In genomic region chr17:2959371-2960130, GRCh38 we compare ENCODE assay signal across 14 cellular contexts.
A peak's percentile ranks its signal among the peaks of the same experiment; 100 is the strongest.
DNase-seq lines count a peak whose midpoint lies in the region; ATAC-seq, FAIRE-seq and TF ChIP-seq lines count a peak whose summit lies in the region.
"Had no signal": no experiment of that assay in that cellular context is flagged by ENCODE, and none has a peak within 500 bp of the region (broad histone marks: within the 10 kb centered on the region; RNA-seq: fewer than 3 reads in every experiment).

No MANE protein-coding gene starts in this region.

- TSS peak; percentile 35 for BruUV-seq in PC-3 (replicated peaks; lab: Mats Ljungman, UMichigan)

- CTCF ChIA-PET in PC-3 (lab: Charles Lee), result no interaction called here

- H3K9ac ChIP-seq in PC-3 (ENCODE audit: low read length) (peak overlapping the region; percentile 58), endodermal cell (ENCODE audit: extremely low read depth, low read length, poor library complexity, severe bottlenecking) (no peak overlapping the region)

- H2AFZ ChIP-seq in PC-3 (ENCODE audit: low read length), result no peak overlapping the region

- 90 to 94% methylated on average over 16 to 19 of the region's 19 CpGs for WGBS in endodermal cell (ENCODE audit: insufficient coverage in 1 of 2, insufficient read length in 1 of 2), 2 experiments
- 95 to 96% methylated on average over 19 of the region's 19 CpGs for WGBS in pancreas, 2 donors

- peak overlapping the region; percentile 41 for H3K4me2 ChIP-seq in PC-3 (ENCODE audit: low read length)

- FAIRE-seq in pancreas (lab: Jason Lieb, UNC), result no peak

- H3K9me2 ChIP-seq in PC-3 (replicated peaks; ENCODE audit: low read length), result no peaks in the 10 kb centered on the region

- peaks cover 19% of the 10 kb centered on the region for H3K4me1 Mint-ChIP-seq in endodermal cell

- POLR2A ChIA-PET in PC-3 (lab: Charles Lee; ENCODE audit: unreplicated experiment), result no interaction called here

- H3F3A ChIP-seq in PC-3 (ENCODE audit: low read length, unreplicated experiment), result peaks cover 5% of the 10 kb centered on the region

- H3K9me3 ChIP-seq in PC-3 (ENCODE audit: low read length) (no peaks in the 10 kb centered on the region), endodermal cell (ENCODE audit: control insufficient read depth, low read length) (no peaks in the 10 kb centered on the region), pancreas (no peaks in the 10 kb centered on the region)

- no peak for TF ChIP-seq CTCF in C4-2B (conservative IDR thresholded peaks at IDR 0.05)
- no peak for TF ChIP-seq CTCF in PC-3 (conservative IDR thresholded peaks at IDR 0.05; ENCODE audit: low read depth, low read length)
- TF ChIP-seq CTCF in endodermal cell (conservative IDR thresholded peaks at IDR 0.05), result no peak
- TF ChIP-seq CTCF in pancreas (IDR thresholded peaks at IDR 0.05), result no peak

- no peaks in the 10 kb centered on the region for H4K20me1 ChIP-seq in PC-3 (ENCODE audit: low read length)

- H3K27ac Mint-ChIP-seq in endodermal cell, result peak overlapping the region; percentile 44
- H3K27ac Mint-ChIP-seq: activated T-cell treated with anti-CD3 and anti-CD28 coated beads, Interleukin-2, amount 50 U/mL, for 72 hours had no signal

- H3K36me3 ChIP-seq in PC-3 (ENCODE audit: low read depth, low read length), result no peaks in the 10 kb centered on the region
- no peaks in the 10 kb centered on the region for H3K36me3 ChIP-seq in endodermal cell (ENCODE audit: control insufficient read depth, insufficient read depth, low read length)
- no peaks in the 10 kb centered on the region for H3K36me3 ChIP-seq in pancreas

- DNase-seq in PC-3 (no peak), endodermal cell (no peak), pancreas (peak in 2 of 6 donors; percentile 12 to 36), NCI-H2081 treated with DMSO at 0.1 percent for 48 hours (lab: John Stamatoyannopoulos, UW) (no peak), globus pallidus (ENCODE audit: low spot score) (no peak)
- DNase-seq: activated CD4-positive, alpha-beta T cell treated with anti-CD3 and anti-CD28 coated beads, Interleukin-2, amount 10 ng/mL, durations not matched to agents 7 days and 5 days; activated T-cell treated with anti-CD3 and anti-CD28 coated beads, Interleukin-2, amount 50 U/mL, for 72 hours; central memory CD4-positive, alpha-beta T cell; naive thymus-derived CD8-positive, alpha-beta T cell; NCI-H2029 treated with DMSO at 0.1 percent for 48 hours; NCI-H526 had no signal

- H3K27ac ChIP-seq in C4-2B (peak overlapping the region; percentile 87), PC-3 (ENCODE audit: low read length) (peak overlapping the region; percentile 99), endodermal cell (ENCODE audit: low read depth, low read length) (no peak overlapping the region), pancreas (peak overlapping the region; percentile 16 to 89 (median 72))

- H3K27me3 ChIP-seq in PC-3 (ENCODE audit: low read length) (no peaks in the 10 kb centered on the region), endodermal cell (ENCODE audit: control insufficient read depth, insufficient read depth, low read length, poor library complexity, severe bottlenecking) (no peaks in the 10 kb centered on the region), pancreas (no peaks in the 10 kb centered on the region)

- intact Hi-C loops in PC-3 (cut with micrococcal nuclease) (loop anchor here (2.0 to 5.0 kb wide), 2 partner anchors 45 to 67 kb away; no protein-coding TSS in a partner anchor), pancreas (cut with DNase I) (no loop called here)

- H3K4me1 ChIP-seq in PC-3 (ENCODE audit: insufficient read depth, low read length), result peaks cover 51% of the 10 kb centered on the region
- H3K4me1 ChIP-seq in endodermal cell (ENCODE audit: control insufficient read depth, insufficient read depth, low read length), result no peaks in the 10 kb centered on the region
- peaks cover 0 to 27% (median 20%) of the 10 kb centered on the region in 3 donors for H3K4me1 ChIP-seq in pancreas

- ATAC-seq in PC-3 (no peak), pancreas (peak in 1 of 4 donors; percentile 8), GM21526 (IDR thresholded peaks at IDR 0.05; ENCODE audit: low FRiP score, unreplicated experiment) (no peak), GM18498 (IDR thresholded peaks at IDR 0.05; ENCODE audit: unreplicated experiment) (no peak)
- ATAC-seq: activated T-cell treated with anti-CD3 and anti-CD28 coated beads, Interleukin-2, amount 50 U/mL, for 72 hours; naive thymus-derived CD8-positive, alpha-beta T cell had no signal

- no peaks in the 10 kb centered on the region for H3K27me3 Mint-ChIP-seq in endodermal cell (ENCODE audit: insufficient read depth)
- H3K27me3 Mint-ChIP-seq: naive thymus-derived CD8-positive, alpha-beta T cell had no signal

- H3K4me3 ChIP-seq in PC-3 (ENCODE audit: low read length), result no peak overlapping the region
- no peak overlapping the region for H3K4me3 ChIP-seq in endodermal cell (ENCODE audit: low read length)
- no peak overlapping the region for H3K4me3 ChIP-seq in pancreas

- H3K4me3 Mint-ChIP-seq in endodermal cell, result no peak overlapping the region
- H3K4me3 Mint-ChIP-seq: activated CD4-positive, alpha-beta T cell treated with anti-CD3 and anti-CD28 coated beads, Interleukin-2, amount 10 ng/mL, durations not matched to agents 7 days and 5 days; activated T-cell treated with anti-CD3 and anti-CD28 coated beads, Interleukin-2, amount 50 U/mL, for 72 hours; naive thymus-derived CD8-positive, alpha-beta T cell had no signal

- no peaks in the 10 kb centered on the region for H3K36me3 Mint-ChIP-seq in endodermal cell (ENCODE audit: low read depth)

- no peaks in the 10 kb centered on the region for H3K9me3 Mint-ChIP-seq in endodermal cell
- H3K9me3 Mint-ChIP-seq: activated CD4-positive, alpha-beta T cell treated with anti-CD3 and anti-CD28 coated beads, Interleukin-2, amount 10 ng/mL, durations not matched to agents 7 days and 5 days; activated T-cell treated with anti-CD3 and anti-CD28 coated beads, Interleukin-2, amount 50 U/mL, for 72 hours; naive thymus-derived CD8-positive, alpha-beta T cell had no signal

- peaks cover 35% of the 10 kb centered on the region for H3K79me2 ChIP-seq in PC-3 (ENCODE audit: low read length)
